Comparison of ENCODE assay signal across 1 cellular context in genomic region chr19:5561559-5561958, GRCh38.
TF ChIP-seq lines count a peak whose summit lies in the region.

No MANE protein-coding gene starts in this region.

TF ChIP-seq in SK-N-SH, 30 proteins besides CTCF, POLR2A, EP300 and RAD21 (continued from another document):
- TF ChIP-seq REST (IDR thresholded peaks at IDR 0.05; ENCODE audit: low read depth, low read length) = no peak
- TF ChIP-seq FOXM1 (IDR thresholded peaks at IDR 0.05; ENCODE audit: low read depth) = no peak
- no peak for TF ChIP-seq POLR2AphosphoS5 (IDR thresholded peaks at IDR 0.05; ENCODE audit: low read depth, low read length)
- TF ChIP-seq GABPA (IDR thresholded peaks at IDR 0.05; ENCODE audit: low read depth) = no peak
- no peak for TF ChIP-seq PBX3 (IDR thresholded peaks at IDR 0.05)
- TF ChIP-seq MAX (IDR thresholded peaks at IDR 0.05; ENCODE audit: low read depth) = no peak
- no peak for TF ChIP-seq MXI1 (IDR thresholded peaks at IDR 0.05; ENCODE audit: low read depth, low read length)
- TF ChIP-seq MEF2A (IDR thresholded peaks at IDR 0.05; ENCODE audit: borderline replicate concordance, low read depth) = no peak
- TF ChIP-seq IRF3 (IDR thresholded peaks at IDR 0.05; ENCODE audit: low read depth, low read length) = no peak
- no peak for TF ChIP-seq FOSL2 (IDR thresholded peaks at IDR 0.05; ENCODE audit: borderline replicate concordance, low read depth)
- no peak for TF ChIP-seq YY1 (IDR thresholded peaks at IDR 0.05; ENCODE audit: low read depth)
- TF ChIP-seq EZH2phosphoT487 (IDR thresholded peaks at IDR 0.05; ENCODE audit: borderline replicate concordance, low read depth) = no peak
- no peak for TF ChIP-seq TAF1 (IDR thresholded peaks at IDR 0.05; ENCODE audit: borderline replicate concordance, low read depth, low read length)
- no peak for TF ChIP-seq SMC3 (IDR thresholded peaks at IDR 0.05; ENCODE audit: low read depth, low read length)
- TF ChIP-seq JUND (IDR thresholded peaks at IDR 0.05) = no peak
